25 cellular contexts compared by ENCODE assay signal in genomic region chr2:96795076-96795475, GRCh38. TPM values are rescaled to one million over a fixed set of nuclear protein-coding genes. Genes with fewer than 3 reads are reported as not detected.
A peak's percentile ranks its signal among the peaks of the same experiment; 100 is the strongest.
DNase-seq lines count a peak whose midpoint lies in the region; FAIRE-seq and TF ChIP-seq lines count a peak whose summit lies in the region.
"Had no signal": no experiment of that assay in that cellular context is flagged by ENCODE, and none has a peak within 500 bp of the region (broad histone marks: within the 10 kb centered on the region; RNA-seq: fewer than 3 reads in every experiment).

No MANE protein-coding gene starts in this region.

- intact Hi-C loops in kidney (cut with DNase I) (no loop called here), sigmoid colon (cut with DNase I) (no loop called here), PC-9 (cut with micrococcal nuclease; ENCODE audit: unreplicated experiment) (no loop called here)

- H3K27ac ChIP-seq in kidney (ENCODE audit: low read depth in 2 of 2, low read length in 2 of 2) = no peak overlapping the region
- H3K27ac ChIP-seq in sigmoid colon = no peak overlapping the region
- H3K27ac ChIP-seq in PC-9 = no peak overlapping the region
- H3K27ac ChIP-seq: A549; BLaER1 treated with 17β-estradiol and CSF1 and Interleukin-3, amounts not matched to agents 10 nM and 100 nM; GM23248 had no signal

- H3K36me3 ChIP-seq in H7 (replicated peaks; ENCODE audit: control insufficient read depth, insufficient read depth, low read length) = no peaks in the 10 kb centered on the region
- H3K36me3 ChIP-seq in kidney (ENCODE audit: control insufficient read depth in 1 of 2, insufficient read depth in 2 of 2, low read length in 2 of 2) = peaks cover 0 to 5% of the 10 kb centered on the region in 2 donors
- H3K36me3 ChIP-seq in sigmoid colon = peaks cover 0 to 28% (median 6%) of the 10 kb centered on the region in 4 donors
- H3K36me3 ChIP-seq in PC-9 (ENCODE audit: low read depth) = no peaks in the 10 kb centered on the region
- H3K36me3 ChIP-seq: BE2C had no signal

- H3K9me3 ChIP-seq in kidney (ENCODE audit: control insufficient read depth in 1 of 2, low read length in 2 of 2) = no peaks in the 10 kb centered on the region
- H3K9me3 ChIP-seq in sigmoid colon = no peaks in the 10 kb centered on the region
- no peaks in the 10 kb centered on the region for H3K9me3 ChIP-seq in PC-9 (ENCODE audit: insufficient read depth, low read depth)
- H3K9me3 ChIP-seq: A549; BE2C; BLaER1 treated with 17β-estradiol and CSF1 and Interleukin-3, amounts not matched to agents 10 nM and 100 nM had no signal

- H3K27me3 ChIP-seq in H7 (ENCODE audit: control insufficient read depth, insufficient read depth, low read length) (no peaks in the 10 kb centered on the region), sigmoid colon (no peaks in the 10 kb centered on the region), PC-9 (ENCODE audit: insufficient read depth, low read depth) (no peaks in the 10 kb centered on the region)
- H3K27me3 ChIP-seq: BE2C; BLaER1 treated with 17β-estradiol and CSF1 and Interleukin-3, amounts not matched to agents 10 nM and 100 nM had no signal

- no peak for FAIRE-seq in kidney (lab: Jason Lieb, UNC)
- FAIRE-seq: A549, D721Med, GM12878, GM19239, H54 had no signal

- no peak for TF ChIP-seq POLR2A in sigmoid colon (IDR thresholded peaks at IDR 0.05)

- 97 to 98% methylated on average over 6 of the region's 6 CpGs for WGBS in sigmoid colon, 2 donors

- no peaks in the 10 kb centered on the region for H3F3A ChIP-seq in PC-9 (ENCODE audit: insufficient read depth, low read depth)

- BruUV-seq in PC-9 (replicated peaks; lab: Mats Ljungman, UMichigan) = no TSS peak

- H4K20me1 ChIP-seq in PC-9 (ENCODE audit: insufficient read depth) = no peaks in the 10 kb centered on the region

- H3K4me3 ChIP-seq in H7 (ENCODE audit: insufficient read depth, low read depth, low read length) (no peak overlapping the region), kidney (ENCODE audit: low read length in 2 of 2) (no peak overlapping the region), sigmoid colon (no peak overlapping the region), PC-9 (no peak overlapping the region)
- H3K4me3 ChIP-seq: A549; BLaER1 treated with 17β-estradiol and CSF1 and Interleukin-3, amounts not matched to agents 10 nM and 100 nM; GM12878; GM23248 had no signal

- TF ChIP-seq CTCF in kidney (IDR thresholded peaks at IDR 0.05; ENCODE audit: borderline replicate concordance, extremely low read depth, insufficient read depth) (no peak), sigmoid colon (IDR thresholded peaks at IDR 0.05) (no peak), PC-9 (conservative IDR thresholded peaks at IDR 0.05) (no peak)

- no peak for TF ChIP-seq EP300 in sigmoid colon (IDR thresholded peaks at IDR 0.05)

- no peak overlapping the region for H3K4me2 ChIP-seq in PC-9
- H3K4me2 ChIP-seq: A549; BLaER1 treated with 17β-estradiol and CSF1 and Interleukin-3, amounts not matched to agents 10 nM and 100 nM had no signal

- H3K9ac ChIP-seq in kidney (ENCODE audit: low read length in 2 of 2) = no peak overlapping the region
- H3K9ac ChIP-seq: BLaER1 treated with 17β-estradiol and CSF1 and Interleukin-3, amounts not matched to agents 10 nM and 100 nM; GM23248 had no signal

- peaks cover 5% of the 10 kb centered on the region; the same call in 1 of the 2 replicates for H3K79me2 ChIP-seq in PC-9 (ENCODE audit: low read depth)

- H3K4me1 ChIP-seq in kidney (ENCODE audit: control insufficient read depth in 1 of 2, insufficient read depth in 1 of 2, low read depth in 1 of 2, low read length in 2 of 2) (no peaks in the 10 kb centered on the region), sigmoid colon (no peaks in the 10 kb centered on the region), PC-9 (replicated peaks; ENCODE audit: insufficient read depth) (no peaks in the 10 kb centered on the region)
- H3K4me1 ChIP-seq: A549, BE2C had no signal

- CTCF ChIA-PET in PC-9 (lab: Charles Lee) = no interaction called here

- no peaks in the 10 kb centered on the region for H3K9me2 ChIP-seq in PC-9 (ENCODE audit: insufficient read depth)

- no peak overlapping the region for H2AFZ ChIP-seq in PC-9
- H2AFZ ChIP-seq: GM23248 had no signal

- peak; percentile 56 for DNase-seq in H7
- peak; percentile 46 for DNase-seq in kidney
- DNase-seq in sigmoid colon = peak; percentile 35
- DNase-seq in PC-9 = no peak
- no peak for DNase-seq in GOT3 (lab: John Stamatoyannopoulos, UW)
- no peak for DNase-seq in RPMI8226
- DNase-seq: 8988T; ACHN; AML-193; BE2C; CD4-positive, alpha-beta T cell; CD8-positive, alpha-beta memory T cell; DMS 273 treated with DMSO at 0.1 percent for 48 hours; DMS79; EL; GDM1; GM23248; HCEC 1CT had no signal

- POLR2A ChIA-PET in PC-9 (lab: Charles Lee; ENCODE audit: unreplicated experiment) = no interaction called here

RNA-seq across cellular contexts. Expression of gene CNNM3, which starts 21.0 kb away (rescaled TPM):
- total RNA-seq in H7 (2014; rRNA removed; shearing (Covaris generic)) = 13.8 and 19.3 TPM in 2 replicates
- 26.1 TPM for total RNA-seq in kidney
- polyA plus RNA-seq in kidney (ENCODE audit: insufficient read depth, low read depth, low replicate concordance) = 6.9 TPM
- total RNA-seq in sigmoid colon = 10 to 100 TPM in 3 of 4 donors, 1 to 10 TPM in 1; 8.9 to 16.6 (median 11.8) TPM
- polyA plus RNA-seq in sigmoid colon = 10 to 100 TPM in 1 of 3 donors, 1 to 10 TPM in 2; 1.2 to 11.9 (median 1.2) TPM
- 28.7 and 28.8 TPM in 2 replicates for total RNA-seq in PC-9 (2021)

RNA-seq across cellular contexts. Expression of gene CNNM4, which starts 34.4 kb away (rescaled TPM):
- total RNA-seq in H7 (2014; rRNA removed; shearing (Covaris generic)) = 10.8 and 15.8 TPM in 2 replicates
- total RNA-seq in kidney = 14.5 TPM
- polyA plus RNA-seq in kidney (ENCODE audit: insufficient read depth, low read depth, low replicate concordance) = 3.7 TPM
- total RNA-seq in sigmoid colon = 1 to 10 TPM; 2.3 to 6.6 (median 3.4) TPM
- 10 to 100 TPM in 1 of 3 donors, 1 to 10 TPM in 2; 9.0 to 36.7 (median 9.2) TPM for polyA plus RNA-seq in sigmoid colon
- total RNA-seq in PC-9 (2021) = 28.2 and 31.4 TPM in 2 replicates

RNA-seq across cellular contexts. Expression of gene ANKRD23, which starts 48.7 kb away (rescaled TPM):
- 2.5 and 4.4 TPM in 2 replicates for total RNA-seq in H7 (2014; rRNA removed; shearing (Covaris generic))
- total RNA-seq in kidney = 4.0 TPM
- 1.6 TPM for polyA plus RNA-seq in kidney (ENCODE audit: insufficient read depth, low read depth, low replicate concordance)
- 1 to 10 TPM; 1.8 to 5.5 (median 4.2) TPM for total RNA-seq in sigmoid colon
- 1 to 10 TPM in 1 of 3 donors, under 1 TPM in 1, not detected in 1; 0.69 to 4.2 TPM for polyA plus RNA-seq in sigmoid colon
- 6.0 and 8.9 TPM in 2 replicates for total RNA-seq in PC-9 (2021)
- polyA plus RNA-seq: CD14-positive monocyte had no signal

RNA-seq across cellular contexts. Expression of gene LMAN2L, which starts 55.2 kb away (rescaled TPM):
- total RNA-seq in H7 (2014; rRNA removed; shearing (Covaris generic)) = 20.8 and 22.5 TPM in 2 replicates
- total RNA-seq in kidney (23.0 TPM), sigmoid colon (10 to 100 TPM; 11.9 to 23.2 (median 17.2) TPM), PC-9 (2021) (13.2 and 15.6 TPM in 2 replicates)
- polyA plus RNA-seq in kidney (ENCODE audit: insufficient read depth, low read depth, low replicate concordance) (25.3 TPM), sigmoid colon (10 to 100 TPM in 1 of 3 donors, 1 to 10 TPM in 2; 3.6 to 14.0 (median 5.1) TPM)

Comparison
In these comparisons a context has a peak if more than half of its experiments do, and no peak if none do; other contexts are left out.
1. DNase-seq: peak in H7 (single experiment), kidney (single experiment) and sigmoid colon (single experiment); none in PC-9 (0 of 2), GOT3 (single experiment) and RPMI8226 (single experiment).